Comparison of ENCODE assay signal across 10 cellular contexts in genomic region chr10:24701447-24701846, GRCh38. TPM values are rescaled to one million over a fixed set of nuclear protein-coding genes. Genes with fewer than 3 reads are reported as not detected.
DNase-seq lines count a peak whose midpoint lies in the region; ATAC-seq and TF ChIP-seq lines count a peak whose summit lies in the region.
"Had no signal": no experiment of that assay in that cellular context is flagged by ENCODE, and none has a peak within 500 bp of the region (broad histone marks: within the 10 kb centered on the region; RNA-seq: fewer than 3 reads in every experiment).

No MANE protein-coding gene starts in this region.

- H3K36me3 ChIP-seq in sigmoid colon, result no peaks in the 10 kb centered on the region
- H3K36me3 ChIP-seq: HAP-1 had no signal

- TF ChIP-seq EP300 in sigmoid colon (IDR thresholded peaks at IDR 0.05), result no peak

- intact Hi-C loops in sigmoid colon (cut with DNase I), result no loop called here

- H3K9me3 ChIP-seq in sigmoid colon, result no peaks in the 10 kb centered on the region
- H3K9me3 ChIP-seq: HAP-1 had no signal

- DNase-seq in fibroblast of villous mesenchyme (ENCODE audit: low read depth) (peak; percentile 34), UCSD-AML1 (lab: John Stamatoyannopoulos, UW; ENCODE audit: unreplicated experiment) (no peak), HUDEP-2 (lab: John Stamatoyannopoulos, UW; ENCODE audit: unreplicated experiment in 76 of 76) (no peak), sigmoid colon (no peak), HPDE6-E6E7 (ENCODE audit: extremely low spot score) (no peak)
- DNase-seq: Right ventricle myocardium superior had no signal

- no peak overlapping the region for H3K27ac ChIP-seq in sigmoid colon

- no peak overlapping the region for H3K4me3 ChIP-seq in fibroblast of villous mesenchyme (ENCODE audit: low read depth, low read length)
- H3K4me3 ChIP-seq in sigmoid colon, result no peak overlapping the region
- H3K4me3 ChIP-seq: HAP-1 had no signal

- WGBS in sigmoid colon, 2 donors, result 83 to 90% methylated on average over 3 of the region's 3 CpGs

- no peaks in the 10 kb centered on the region for H3K27me3 ChIP-seq in sigmoid colon

- ATAC-seq in GM18861 (IDR thresholded peaks at IDR 0.05; ENCODE audit: unreplicated experiment) (peak; percentile 78), GM21717 (IDR thresholded peaks at IDR 0.05; ENCODE audit: unreplicated experiment) (peak; percentile 87), HG03565 (IDR thresholded peaks at IDR 0.05; ENCODE audit: unreplicated experiment) (peak; percentile 84)

- no peak for TF ChIP-seq POLR2A in sigmoid colon (IDR thresholded peaks at IDR 0.05)

- TF ChIP-seq CTCF in fibroblast of villous mesenchyme (IDR thresholded peaks at IDR 0.05; ENCODE audit: insufficient read depth, low read depth, low read length), result no peak
- TF ChIP-seq CTCF in sigmoid colon (IDR thresholded peaks at IDR 0.05), result no peak

- peaks cover 0 to 33% (median 21%) of the 10 kb centered on the region in 4 donors for H3K4me1 ChIP-seq in sigmoid colon

RNA-seq across cellular contexts. Expression of gene ARHGAP21, which starts 22.2 kb away (rescaled TPM):
- total RNA-seq in fibroblast of villous mesenchyme (117 and 136 TPM in 2 replicates), sigmoid colon (10 to 100 TPM; 53.2 to 87.8 (median 61.9) TPM)
- polyA plus RNA-seq in sigmoid colon, result 10 to 100 TPM; 25.2 to 26.4 (median 26.2) TPM
